ENCODE assay signal across 8 cellular contexts in the genomic region with DNA sequence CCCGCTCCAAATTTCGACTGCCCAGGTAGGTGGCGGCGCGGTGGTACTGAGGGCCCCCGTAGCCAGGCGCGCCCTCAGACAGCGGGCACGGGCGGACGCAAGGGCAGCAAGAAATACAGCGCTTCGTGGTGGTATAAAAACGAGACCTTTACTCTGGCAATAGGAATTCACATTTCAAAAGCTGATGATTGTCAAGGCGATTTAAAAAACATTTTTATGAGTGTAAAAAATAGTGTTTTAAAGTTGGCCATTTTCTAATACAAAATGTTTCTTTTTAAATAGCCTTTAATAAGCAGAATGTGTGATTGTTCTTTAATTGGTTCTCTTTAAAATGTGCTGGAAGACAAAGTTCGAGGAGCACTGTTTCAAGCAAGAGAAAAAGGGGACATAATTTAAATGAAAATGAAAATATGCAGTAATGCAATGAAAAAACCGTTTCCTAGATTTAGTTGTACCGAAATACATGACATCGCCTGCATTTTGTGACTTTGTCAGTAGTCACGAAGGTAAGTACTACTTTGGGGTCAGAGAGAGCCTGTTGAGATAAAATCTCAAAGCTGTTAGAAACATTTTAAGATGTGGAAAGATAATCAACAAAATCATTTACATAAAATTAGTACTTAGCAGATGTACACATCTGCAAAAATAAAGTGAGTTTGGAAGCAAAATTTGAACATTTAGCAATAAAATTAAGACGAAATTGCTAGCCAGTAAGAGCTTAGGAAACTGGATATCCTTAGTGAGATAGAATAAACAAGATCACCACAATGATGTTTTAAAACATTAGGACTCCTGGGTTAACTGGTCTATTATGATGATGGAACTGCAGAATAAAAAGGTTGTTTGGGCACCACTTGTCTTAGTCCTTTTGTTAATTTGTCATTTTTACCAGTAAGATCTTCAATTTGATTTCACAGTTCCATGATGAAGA. TPM values are rescaled to one million over a fixed set of nuclear protein-coding genes. Genes with fewer than 3 reads are reported as not detected.
DNase-seq lines count a peak whose midpoint lies in the region; ATAC-seq, FAIRE-seq and TF ChIP-seq lines count a peak whose summit lies in the region.

No MANE protein-coding gene starts in this region.

- no peak for FAIRE-seq in A549 (lab: Jason Lieb, UNC)
- FAIRE-seq in H54 (lab: Jason Lieb, UNC), result peak; percentile 20

- intact Hi-C loops in activated B cell treated with CpG ODN at 0.5 μM for 24 hours (cut with micrococcal nuclease), result loop anchor here (10.0 kb wide), 1 partner anchor 1980 kb away; the partner anchor contains the start of gene BACE2

- no peak for ATAC-seq in A549
- ATAC-seq in activated B cell treated with CpG ODN at 0.5 μM for 24 hours (ENCODE audit: low read depth), result no peak
- no peak for ATAC-seq in GM18907 (IDR thresholded peaks at IDR 0.05; ENCODE audit: unreplicated experiment)

- H3K27me3 ChIP-seq in hepatocyte, result no peaks in the 10 kb centered on the region
- H3K27me3 ChIP-seq in smooth muscle cell (ENCODE audit: low read depth), result no peaks in the 10 kb centered on the region

- peaks cover 31% of the 10 kb centered on the region for H3K79me2 ChIP-seq in hepatocyte
- peaks cover 34% of the 10 kb centered on the region for H3K79me2 ChIP-seq in smooth muscle cell (ENCODE audit: low read depth)

- TF ChIP-seq CTCF in A549 (IDR thresholded peaks at IDR 0.05) (no peak), activated B cell treated with CpG ODN at 0.5 μM for 24 hours (IDR thresholded peaks at IDR 0.05) (no peak), hepatocyte (IDR thresholded peaks at IDR 0.05; ENCODE audit: poor library complexity) (no peak), smooth muscle cell (IDR thresholded peaks at IDR 0.05; ENCODE audit: borderline replicate concordance, insufficient read depth, poor library complexity, severe bottlenecking) (no peak)

- H3K4me1 Mint-ChIP-seq in activated B cell treated with CpG ODN at 0.5 μM for 24 hours, result peaks cover 25% of the 10 kb centered on the region

- H3K27ac Mint-ChIP-seq in activated B cell treated with CpG ODN at 0.5 μM for 24 hours, result peak overlapping the region; percentile 94

- H3K9me2 ChIP-seq in hepatocyte (replicated peaks; ENCODE audit: insufficient read depth), result no peaks in the 10 kb centered on the region

- no peak for TF ChIP-seq EP300 in A549 (IDR thresholded peaks at IDR 0.05)

- H3K9me3 Mint-ChIP-seq in activated B cell treated with CpG ODN at 0.5 μM for 24 hours, result no peaks in the 10 kb centered on the region

- peak overlapping the region; percentile 67 for H3K9ac ChIP-seq in smooth muscle cell (ENCODE audit: low read depth)

- peak overlapping the region; percentile 98 for H3K4me3 Mint-ChIP-seq in activated B cell treated with CpG ODN at 0.5 μM for 24 hours

- H3K36me3 ChIP-seq in hepatocyte (replicated peaks; ENCODE audit: insufficient read depth, low read depth), result no peaks in the 10 kb centered on the region
- no peaks in the 10 kb centered on the region for H3K36me3 ChIP-seq in smooth muscle cell (ENCODE audit: low read depth)

- H3K4me3 ChIP-seq in A549 (peak overlapping the region; percentile 94), hepatocyte (peak overlapping the region; percentile 14), smooth muscle cell (peak overlapping the region; percentile 70)

- H3K27ac ChIP-seq in A549 (peak overlapping the region; percentile 93 to 94), hepatocyte (peak overlapping the region; percentile 98), smooth muscle cell (ENCODE audit: low read depth) (peak overlapping the region; percentile 82)

- no peaks in the 10 kb centered on the region for H3K9me3 ChIP-seq in A549
- no peaks in the 10 kb centered on the region for H3K9me3 ChIP-seq in hepatocyte (ENCODE audit: low read depth)
- no peaks in the 10 kb centered on the region for H3K9me3 ChIP-seq in smooth muscle cell (replicated peaks; ENCODE audit: low read depth)

- H4K20me1 ChIP-seq in hepatocyte (ENCODE audit: insufficient read depth, poor library complexity, severe bottlenecking) (no peaks in the 10 kb centered on the region), smooth muscle cell (ENCODE audit: low read depth) (peaks cover 13% of the 10 kb centered on the region)

- POLR2A ChIA-PET in A549 (lab: Yijun Ruan, JAX) (interaction anchor here (0.7 to 1.4 kb wide), 5 partner anchors 35 to 203 kb away, joined by 3 to 5 read pairs (median 4); partner anchors contain the start of gene HMGN1), activated B cell treated with CpG ODN at 0.5 μM for 24 hours (lab: Charles Lee) (interaction anchor here (0.5 to 3.0 kb wide), 11 partner anchors 11 to 1985 kb away, joined by 3 to 29 read pairs (median 5); partner anchors contain the start of genes BRWD1, HMGN1 and VPS26C)

- DNase-seq in A549 (ENCODE audit: low read depth in 1 of 2, low spot score in 1 of 2) (no peak), H54 (ENCODE audit: insufficient read length, low spot score) (no peak), activated B cell treated with CpG ODN at 0.5 μM for 24 hours (no peak), hepatocyte (ENCODE audit: low spot score) (no peak), smooth muscle cell (lab: John Stamatoyannopoulos, UW; ENCODE audit: unreplicated experiment) (no peak), NCI-H1436 (lab: John Stamatoyannopoulos, UW) (no peak)
- no peak for DNase-seq in stimulated activated CD4-positive, alpha-beta T cell treated with anti-CD3 and anti-CD28 coated beads, Interleukin-2, amount 100 ng/mL, for 48 hours

- no peak for TF ChIP-seq POLR2A in A549 (IDR thresholded peaks at IDR 0.05; ENCODE audit: low read length)
- no peak for TF ChIP-seq POLR2A in H54 (IDR thresholded peaks at IDR 0.05; ENCODE audit: low read depth, low read length)

- peaks cover 11% of the 10 kb centered on the region for H3F3A ChIP-seq in smooth muscle cell (ENCODE audit: low read depth)

- peak overlapping the region; percentile 63 for H3K4me2 ChIP-seq in A549
- H3K4me2 ChIP-seq in hepatocyte, result peak overlapping the region; percentile 77
- peak overlapping the region; percentile 95 for H3K4me2 ChIP-seq in smooth muscle cell

- H3K27me3 Mint-ChIP-seq in activated B cell treated with CpG ODN at 0.5 μM for 24 hours, result no peaks in the 10 kb centered on the region

- H3K4me1 ChIP-seq in A549 (0 out of 3 replicates have a peak, but pooled peaks cover 9% of the 10 kb centered on the region), hepatocyte (ENCODE audit: insufficient read depth) (peaks cover 14% of the 10 kb centered on the region), smooth muscle cell (ENCODE audit: low read depth) (peaks cover 28% of the 10 kb centered on the region)

- peaks cover 13% of the 10 kb centered on the region for H3K36me3 Mint-ChIP-seq in activated B cell treated with CpG ODN at 0.5 μM for 24 hours (ENCODE audit: low read depth)

- CTCF ChIA-PET in A549 (lab: Yijun Ruan, JAX) (no interaction called here), activated B cell treated with CpG ODN at 0.5 μM for 24 hours (lab: Charles Lee) (no interaction called here)

- 2% methylated on average over 21 of the region's 22 CpGs for whole genome bisulfite sequencing in A549 (ENCODE audit: missing lambda C conversion rate)
- 3% methylated on average over 22 of the region's 22 CpGs for WGBS in hepatocyte (ENCODE audit: low lambda C conversion rate, missing lambda C conversion rate)
- 3% methylated on average over 22 of the region's 22 CpGs for WGBS in smooth muscle cell (ENCODE audit: low lambda C conversion rate)

- H2AFZ ChIP-seq in hepatocyte (peak overlapping the region; percentile 17), smooth muscle cell (ENCODE audit: low read depth) (peak overlapping the region; percentile 56)

- TF ChIP-seq RAD21 in A549 (conservative IDR thresholded peaks at IDR 0.05 in 1 of 2, IDR thresholded peaks at IDR 0.05 in 1 of 2), result no peak

TF ChIP-seq in A549, 52 proteins besides CTCF, POLR2A, EP300 and RAD21 (continues in another document):
- TF ChIP-seq RCOR1 (IDR thresholded peaks at IDR 0.05; ENCODE audit: low read depth, low read length) (no peak), MAZ (IDR thresholded peaks at IDR 0.05; ENCODE audit: borderline replicate concordance, low read depth, low read length) (no peak), JUN (IDR thresholded peaks at IDR 0.05) (no peak), HOXA7 (CRISPR knock-in tag; IDR thresholded peaks at IDR 0.05) (no peak), RNF2 (IDR thresholded peaks at IDR 0.05; ENCODE audit: borderline replicate concordance, low read depth) (no peak), TFCP2L1 (CRISPR knock-in tag; IDR thresholded peaks at IDR 0.05) (no peak), MYC (IDR thresholded peaks at IDR 0.05; ENCODE audit: borderline replicate concordance, low read length) (no peak), ZNF302 (CRISPR knock-in tag; IDR thresholded peaks at IDR 0.05) (no peak), MAFK (IDR thresholded peaks at IDR 0.05; ENCODE audit: partially characterized antibody) (no peak), NFE2L2 (conservative IDR thresholded peaks at IDR 0.05; ENCODE audit: low read length) (no peak), KDM1A (IDR thresholded peaks at IDR 0.05; ENCODE audit: low read depth) (no peak), BHLHE40 (IDR thresholded peaks at IDR 0.05; ENCODE audit: low read depth, low read length) (no peak)
- TF ChIP-seq, protein P1, sequence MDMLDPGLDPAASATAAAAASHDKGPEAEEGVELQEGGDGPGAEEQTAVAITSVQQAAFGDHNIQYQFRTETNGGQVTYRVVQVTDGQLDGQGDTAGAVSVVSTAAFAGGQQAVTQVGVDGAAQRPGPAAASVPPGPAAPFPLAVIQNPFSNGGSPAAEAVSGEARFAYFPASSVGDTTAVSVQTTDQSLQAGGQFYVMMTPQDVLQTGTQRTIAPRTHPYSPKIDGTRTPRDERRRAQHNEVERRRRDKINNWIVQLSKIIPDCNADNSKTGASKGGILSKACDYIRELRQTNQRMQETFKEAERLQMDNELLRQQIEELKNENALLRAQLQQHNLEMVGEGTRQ (IDR thresholded peaks at IDR 0.05), result no peak
- TF ChIP-seq, protein P2, sequence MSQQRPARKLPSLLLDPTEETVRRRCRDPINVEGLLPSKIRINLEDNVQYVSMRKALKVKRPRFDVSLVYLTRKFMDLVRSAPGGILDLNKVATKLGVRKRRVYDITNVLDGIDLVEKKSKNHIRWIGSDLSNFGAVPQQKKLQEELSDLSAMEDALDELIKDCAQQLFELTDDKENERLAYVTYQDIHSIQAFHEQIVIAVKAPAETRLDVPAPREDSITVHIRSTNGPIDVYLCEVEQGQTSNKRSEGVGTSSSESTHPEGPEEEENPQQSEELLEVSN (IDR thresholded peaks at IDR 0.05; ENCODE audit: borderline replicate concordance, low read depth), result no peak

RNA-seq across cellular contexts. Expression of gene PSMG1, which starts 1.1 kb away (rescaled TPM):
- polyA plus RNA-seq in A549 (2011; rRNA removed) (84.1 and 95.8 TPM in 2 replicates), A549 (2017; fragmentation: RNase III; extraction: RNeasy Plus Mini Kit Qiagen cat#74134 plus additional on column Dnase treatment) (96.0 to 102 TPM (median 98.8 TPM) in 3 replicates), hepatocyte (81.4 and 99.0 TPM in 2 replicates), smooth muscle cell (60.7 and 62.8 TPM in 2 replicates)
- 61.2 TPM in 2 replicates for polyA plus RNA-seq in A549 (2012; cell fraction: cytosol; rRNA removed)
- polyA plus RNA-seq in A549 (2012; cell fraction: nucleus; rRNA removed), result 13.9 and 21.7 TPM in 2 replicates
- 7.7 and 10.1 TPM in 2 replicates for polyA minus RNA-seq in A549 (2011; rRNA and poly(A)+ RNA removed)
- total RNA-seq in activated B cell treated with CpG ODN at 0.5 μM for 24 hours (23.7 and 28.4 TPM in 2 replicates), hepatocyte (43.3 and 46.2 TPM in 2 replicates), smooth muscle cell (39.9 and 55.2 TPM in 2 replicates)

Comparison
In these comparisons a context has a peak if more than half of its experiments do, and no peak if none do; other contexts are left out.
1. H3K4me3 ChIP-seq: peak in every context shown above with its lines; median percentile 94 in A549; 70 in smooth muscle cell; 14 in hepatocyte.